In genomic region chr1:8170059-8170835, GRCh38 we compare ENCODE assay signal across 8 cellular contexts.
DNase-seq lines count a peak whose midpoint lies in the region; ATAC-seq and TF ChIP-seq lines count a peak whose summit lies in the region.

No MANE protein-coding gene starts in this region.

- TF ChIP-seq CTCF in C4-2B (conservative IDR thresholded peaks at IDR 0.05), result no peak
- no peak for TF ChIP-seq CTCF in brain (conservative IDR thresholded peaks at IDR 0.05)

- peaks cover 0 to 6% (median 4%) of the 10 kb centered on the region in 5 experiments for H3K9me3 Mint-ChIP-seq in brain
- no peaks in the 10 kb centered on the region for H3K9me3 Mint-ChIP-seq in naive thymus-derived CD8-positive, alpha-beta T cell

- no peaks in the 10 kb centered on the region for H3K36me3 Mint-ChIP-seq in brain
- peaks cover 0 to 2% (median 0%) of the 10 kb centered on the region in 3 donors for H3K36me3 Mint-ChIP-seq in naive thymus-derived CD8-positive, alpha-beta T cell

- DNase-seq in naive thymus-derived CD8-positive, alpha-beta T cell, result no peak
- DNase-seq in NOMO-1 treated with DMSO at 0.1 percent for 48 hours (lab: John Stamatoyannopoulos, UW; ENCODE audit: unreplicated experiment) (no peak), GF-D8 (lab: John Stamatoyannopoulos, UW) (no peak), KG1 (lab: John Stamatoyannopoulos, UW) (no peak), NCI-H345 treated with DMSO at 0.1 percent for 48 hours (lab: John Stamatoyannopoulos, UW; ENCODE audit: unreplicated experiment) (no peak)

- H3K27ac ChIP-seq in C4-2B, result peak overlapping the region; percentile 84

- H3K27me3 Mint-ChIP-seq in brain, result peaks cover 16% of the 10 kb centered on the region
- H3K27me3 Mint-ChIP-seq in naive thymus-derived CD8-positive, alpha-beta T cell, result no peaks in the 10 kb centered on the region

- peaks cover 45% of the 10 kb centered on the region for H3K4me1 Mint-ChIP-seq in brain
- H3K4me1 Mint-ChIP-seq in naive thymus-derived CD8-positive, alpha-beta T cell, result peaks cover 16 to 51% (median 34%) of the 10 kb centered on the region in 4 donors

- POLR2A ChIA-PET in naive thymus-derived CD8-positive, alpha-beta T cell (lab: Charles Lee), result interaction anchor here (0.5 to 9.3 kb wide), 3 partner anchors 18 to 1863 kb away, joined by 5 to 89 read pairs (median 5); no protein-coding TSS in a partner anchor

- ATAC-seq in HG03064 (IDR thresholded peaks at IDR 0.05; ENCODE audit: low read depth, unreplicated experiment), result peak; percentile 6
- ATAC-seq in naive thymus-derived CD8-positive, alpha-beta T cell, result peak in 1 of 2 donors; percentile 19

- peak overlapping the region; percentile 89 to 98 (median 96) for H3K27ac Mint-ChIP-seq in brain
- peak overlapping the region in 9 of 10 donors; percentile 85 to 99 (median 97) for H3K27ac Mint-ChIP-seq in naive thymus-derived CD8-positive, alpha-beta T cell

- H3K4me3 Mint-ChIP-seq in brain, result peak overlapping the region in 2 of 5 experiments; percentile 1 to 56
- H3K4me3 Mint-ChIP-seq in naive thymus-derived CD8-positive, alpha-beta T cell, result peak overlapping the region in 9 of 10 donors; percentile 52 to 83 (median 73)
